7 cellular contexts compared by ENCODE assay signal in genomic region chr17:51427259-51428255, GRCh38.
DNase-seq lines count a peak whose midpoint lies in the region; ATAC-seq, FAIRE-seq and TF ChIP-seq lines count a peak whose summit lies in the region.

No MANE protein-coding gene starts in this region.

- peak; percentile 74 for DNase-seq in Jurkat, Clone E6-1 (ENCODE audit: low read depth, low spot score)
- DNase-seq in activated CD8-positive, alpha-beta memory T cell treated with anti-CD3 and anti-CD28 coated beads, Interleukin-2, amount 50 U/mL, for 24 hours (ENCODE audit: extremely low read depth), result peak; percentile 25
- DNase-seq in pancreas, result no peak
- no peak for DNase-seq in NCI-H446 treated with DMSO at 0.1 percent for 48 hours (lab: John Stamatoyannopoulos, UW)
- DNase-seq in GM19239 (ENCODE audit: insufficient read length, low spot score), result no peak
- DNase-seq in smooth muscle cell (lab: John Stamatoyannopoulos, UW; ENCODE audit: unreplicated experiment), result no peak

- no peak overlapping the region for H3K27ac ChIP-seq in pancreas
- no peak overlapping the region for H3K27ac ChIP-seq in smooth muscle cell (ENCODE audit: low read depth)

- H3F3A ChIP-seq in smooth muscle cell (ENCODE audit: low read depth), result no peaks in the 10 kb centered on the region

- no peaks in the 10 kb centered on the region for H4K20me1 ChIP-seq in smooth muscle cell (ENCODE audit: low read depth)

- no peak overlapping the region for H3K4me2 ChIP-seq in smooth muscle cell

- H3K27me3 ChIP-seq in pancreas, result no peaks in the 10 kb centered on the region
- no peaks in the 10 kb centered on the region for H3K27me3 ChIP-seq in smooth muscle cell (ENCODE audit: low read depth)

- H3K4me1 ChIP-seq in pancreas (no peaks in the 10 kb centered on the region), smooth muscle cell (ENCODE audit: low read depth) (no peaks in the 10 kb centered on the region)

- H2AFZ ChIP-seq in smooth muscle cell (ENCODE audit: low read depth), result no peak overlapping the region

- TF ChIP-seq CTCF in pancreas (IDR thresholded peaks at IDR 0.05) (no peak), smooth muscle cell (IDR thresholded peaks at IDR 0.05; ENCODE audit: borderline replicate concordance, insufficient read depth, poor library complexity, severe bottlenecking) (no peak)

- no peak overlapping the region for H3K4me3 ChIP-seq in Jurkat, Clone E6-1 (ENCODE audit: low read length)
- H3K4me3 ChIP-seq in pancreas, result no peak overlapping the region
- no peak overlapping the region for H3K4me3 ChIP-seq in smooth muscle cell

- H3K79me2 ChIP-seq in smooth muscle cell (ENCODE audit: low read depth), result no peaks in the 10 kb centered on the region

- no peak for FAIRE-seq in pancreas (lab: Jason Lieb, UNC)
- no peak for FAIRE-seq in GM19239 (lab: Jason Lieb, UNC)

- peak; percentile 74 for ATAC-seq in GM19468 (IDR thresholded peaks at IDR 0.05; ENCODE audit: extremely low read depth, unreplicated experiment)
- peak in 3 of 4 donors; percentile 35 to 80 (median 74) for ATAC-seq in pancreas

- no peaks in the 10 kb centered on the region for H3K36me3 ChIP-seq in pancreas
- no peaks in the 10 kb centered on the region for H3K36me3 ChIP-seq in smooth muscle cell (ENCODE audit: low read depth)

- 58 to 59% methylated on average over 12 of the region's 12 CpGs for WGBS in pancreas, 2 donors
- WGBS in smooth muscle cell (ENCODE audit: low lambda C conversion rate), result 82% methylated on average over 12 of the region's 12 CpGs

- no peaks in the 10 kb centered on the region for H3K9me3 ChIP-seq in pancreas
- no peaks in the 10 kb centered on the region for H3K9me3 ChIP-seq in smooth muscle cell (replicated peaks; ENCODE audit: low read depth)

- no peak overlapping the region for H3K9ac ChIP-seq in smooth muscle cell (ENCODE audit: low read depth)

- intact Hi-C loops in pancreas (cut with DNase I), result no loop called here

Comparison
In these comparisons a context has a peak if more than half of its experiments do, and no peak if none do; other contexts are left out.
1. DNase-seq: peak in Jurkat, Clone E6-1 (single experiment) and activated CD8-positive, alpha-beta memory T cell treated with anti-CD3 and anti-CD28 coated beads, Interleukin-2, amount 50 U/mL, for 24 hours (single experiment); none in pancreas (0 of 6), NCI-H446 treated with DMSO at 0.1 percent for 48 hours (single experiment), GM19239 (single experiment) and smooth muscle cell (single experiment).